ENCODE assay signal across 7 cellular contexts in genomic region chr6:148577687-148578488, GRCh38.
DNase-seq lines count a peak whose midpoint lies in the region; ATAC-seq and TF ChIP-seq lines count a peak whose summit lies in the region.

No MANE protein-coding gene starts in this region.

- H3K4me3 ChIP-seq in OCI-LY1 (ENCODE audit: low read depth, low read length, poor library complexity, severe bottlenecking) (no peak overlapping the region), parathyroid adenoma (ENCODE audit: low read depth, low read length) (no peak overlapping the region)

- H3K9me3 Mint-ChIP-seq in activated naive CD4-positive, alpha-beta T cell treated with anti-CD3 and anti-CD28 coated beads, Interleukin-2, amount 50 U/mL, for 72 hours, result no peaks in the 10 kb centered on the region

- no peak overlapping the region for H3K27ac Mint-ChIP-seq in activated naive CD4-positive, alpha-beta T cell treated with anti-CD3 and anti-CD28 coated beads, Interleukin-2, amount 50 U/mL, for 72 hours

- TF ChIP-seq CTCF in OCI-LY1 (IDR thresholded peaks at IDR 0.05; ENCODE audit: low read length), result peak; percentile 72
- peak; percentile 91 for TF ChIP-seq CTCF in parathyroid adenoma (IDR thresholded peaks at IDR 0.05)

- H3K27me3 ChIP-seq in OCI-LY1 (ENCODE audit: insufficient read depth, low read length), result no peaks in the 10 kb centered on the region
- H3K27me3 ChIP-seq in parathyroid adenoma (ENCODE audit: control insufficient read depth, insufficient read depth, low read length), result no peaks in the 10 kb centered on the region

- no peaks in the 10 kb centered on the region for H3K9me2 ChIP-seq in OCI-LY1 (ENCODE audit: low read depth, low read length)

- no peaks in the 10 kb centered on the region for H3K36me3 Mint-ChIP-seq in activated naive CD4-positive, alpha-beta T cell treated with anti-CD3 and anti-CD28 coated beads, Interleukin-2, amount 50 U/mL, for 72 hours

- no peak overlapping the region for H3K9ac ChIP-seq in OCI-LY1 (ENCODE audit: low read length)
- H3K9ac ChIP-seq in parathyroid adenoma, result no peak overlapping the region

- H2AFZ ChIP-seq in OCI-LY1 (ENCODE audit: low read length) (no peak overlapping the region), parathyroid adenoma (peak overlapping the region; percentile 43)

- H3K4me1 ChIP-seq in OCI-LY1 (ENCODE audit: insufficient read depth, low read length, severe bottlenecking) (no peaks in the 10 kb centered on the region), parathyroid adenoma (peaks cover 3% of the 10 kb centered on the region)

- no peaks in the 10 kb centered on the region for H3K79me2 ChIP-seq in OCI-LY1 (ENCODE audit: insufficient read depth, low read length)
- no peaks in the 10 kb centered on the region for H3K79me2 ChIP-seq in parathyroid adenoma

- H3K27ac ChIP-seq in OCI-LY1 (ENCODE audit: low read depth, low read length, poor library complexity, severe bottlenecking), result no peak overlapping the region
- H3K27ac ChIP-seq in parathyroid adenoma, result no peak overlapping the region

- H3K36me3 ChIP-seq in OCI-LY1 (ENCODE audit: insufficient read depth, low read length) (no peaks in the 10 kb centered on the region), parathyroid adenoma (ENCODE audit: control insufficient read depth, insufficient read depth, low read length) (no peaks in the 10 kb centered on the region)

- no peaks in the 10 kb centered on the region for H4K20me1 ChIP-seq in OCI-LY1 (ENCODE audit: insufficient read depth, low read length)

- ATAC-seq in GM21447 (IDR thresholded peaks at IDR 0.05; ENCODE audit: unreplicated experiment), result peak; percentile 90
- ATAC-seq in HG03575 (IDR thresholded peaks at IDR 0.05; ENCODE audit: extremely low read depth, insufficient number of reproducible peaks, low FRiP score, unreplicated experiment), result peak; percentile 91
- peak; percentile 72 to 92 for ATAC-seq in activated naive CD4-positive, alpha-beta T cell treated with anti-CD3 and anti-CD28 coated beads, Interleukin-2, amount 50 U/mL, for 72 hours

- DNase-seq in GDM1 (lab: John Stamatoyannopoulos, UW), result peak; percentile 65
- DNase-seq in activated naive CD4-positive, alpha-beta T cell treated with anti-CD3 and anti-CD28 coated beads, Interleukin-2, amount 50 U/mL, for 72 hours (ENCODE audit: low spot score in 2 of 2), result peak in 1 of 2 donors; percentile 23
- peak; percentile 33 for DNase-seq in glomerular endothelial cell (ENCODE audit: extremely low read depth, low read depth, low spot score)

- H3K9me3 ChIP-seq in OCI-LY1 (ENCODE audit: low read length) (no peaks in the 10 kb centered on the region), parathyroid adenoma (ENCODE audit: control insufficient read depth, low read length) (no peaks in the 10 kb centered on the region)

- H3K4me2 ChIP-seq in OCI-LY1 (ENCODE audit: low read length) (no peak overlapping the region), parathyroid adenoma (ENCODE audit: low read length) (no peak overlapping the region)

- H3F3A ChIP-seq in OCI-LY1 (ENCODE audit: insufficient read depth, low read length), result no peaks in the 10 kb centered on the region
